ENCODE assay signal across 26 cellular contexts in genomic region chr22:27709919-27710452, GRCh38.
"Had no signal": no experiment of that assay in that cellular context is flagged by ENCODE, and none has a peak within 500 bp of the region (broad histone marks: within the 10 kb centered on the region; RNA-seq: fewer than 3 reads in every experiment).

No MANE protein-coding gene starts in this region.

- H3K9me3 Mint-ChIP-seq: activated T-cell treated with anti-CD3 and anti-CD28 coated beads, Interleukin-2, amount 50 U/mL, for 4 hours; immature natural killer cell; T-helper 2 cell treated with Interferon-gamma antibody and Interleukin-4, amounts not matched to agents 5 μg/mL and 100 μg/mL, for 36 hours had no signal

- H3K27ac Mint-ChIP-seq: activated naive CD8-positive, alpha-beta T cell; T-helper 2 cell treated with Interferon-gamma antibody and Interleukin-4, amounts not matched to agents 5 μg/mL and 100 μg/mL, for 36 hours had no signal

- H3K36me3 Mint-ChIP-seq: activated naive CD8-positive, alpha-beta T cell; brain; immature natural killer cell; naive B cell had no signal

- ATAC-seq: left colon, right cardiac atrium had no signal

- H3K4me1 Mint-ChIP-seq: naive B cell had no signal

- H3K4me3 Mint-ChIP-seq: activated naive CD8-positive, alpha-beta T cell; activated T-cell treated with anti-CD3 and anti-CD28 coated beads, Interleukin-2, amount 50 U/mL, for 4 hours; brain; naive B cell; T-helper 2 cell treated with Interferon-gamma antibody and Interleukin-4, amounts not matched to agents 5 μg/mL and 100 μg/mL, for 36 hours had no signal

- FAIRE-seq: kidney had no signal

- DNase-seq: activated CD4-positive, alpha-beta T cell treated with anti-CD3 and anti-CD28 coated beads for 48 hours; activated CD4-positive, alpha-beta T cell treated with anti-CD3 and anti-CD28 coated beads, Interleukin-2, amount 50 U/mL, for 48 hours; activated CD4-positive, CD25-positive, alpha-beta regulatory T cell; activated CD8-positive, alpha-beta memory T cell treated with anti-CD3 and anti-CD28 coated beads, Interleukin-2, amount 50 U/mL, for 48 hours; activated effector memory CD4-positive, alpha-beta T cell treated with Interleukin-2 at 50 U/mL for 16 hours; activated naive CD4-positive, alpha-beta T cell treated with Interleukin-2 at 50 U/mL for 16 hours; activated T-cell treated with anti-CD3 and anti-CD28 coated beads, Interleukin-2, amount 50 U/mL, for 4 hours; adrenal gland; dorsolateral prefrontal cortex; effector memory CD4-positive, alpha-beta T cell; foreskin fibroblast; head of caudate nucleus; hypothalamus; immature natural killer cell; kidney; left colon; mammary epithelial cell; naive B cell; right cardiac atrium; spleen; stimulated activated naive CD4-positive, alpha-beta T cell; T-helper 1 cell; trophoblast cell had no signal
